ENCODE assay signal across 24 cellular contexts in genomic region chr3:8660781-8661180, GRCh38. TPM values are rescaled to one million over a fixed set of nuclear protein-coding genes. Genes with fewer than 3 reads are reported as not detected.
DNase-seq lines count a peak whose midpoint lies in the region; FAIRE-seq and TF ChIP-seq lines count a peak whose summit lies in the region.
"Had no signal": no experiment of that assay in that cellular context is flagged by ENCODE, and none has a peak within 500 bp of the region (broad histone marks: within the 10 kb centered on the region; RNA-seq: fewer than 3 reads in every experiment).

No MANE protein-coding gene starts in this region.

- H3K36me3 ChIP-seq in BLaER1 treated with 17β-estradiol and CSF1 and Interleukin-3, amounts not matched to agents 10 nM and 100 nM: no peaks in the 10 kb centered on the region
- H3K36me3 ChIP-seq in SJSA1: no peaks in the 10 kb centered on the region
- no peaks in the 10 kb centered on the region for H3K36me3 ChIP-seq in osteoblast (ENCODE audit: insufficient read depth, low read length)
- no peaks in the 10 kb centered on the region for H3K36me3 ChIP-seq in Karpas-422 (ENCODE audit: insufficient read depth, low read length)
- H3K36me3 ChIP-seq in small intestine (ENCODE audit: control insufficient read depth in 2 of 2, insufficient read depth in 2 of 2, low read length in 2 of 2): no peaks in the 10 kb centered on the region
- H3K36me3 ChIP-seq: adrenal gland, esophagus squamous epithelium, tibial artery had no signal

- H3K4me3 ChIP-seq in BLaER1 treated with 17β-estradiol and CSF1 and Interleukin-3, amounts not matched to agents 10 nM and 100 nM: peak overlapping the region in 1 of 10 experiments; percentile 5; a peak in 3 of 20 replicates
- H3K4me3 ChIP-seq in SJSA1: no peak overlapping the region
- H3K4me3 ChIP-seq in osteoblast (ENCODE audit: insufficient read depth, low read length): no peak overlapping the region
- H3K4me3 ChIP-seq in Karpas-422 (ENCODE audit: low read length): no peak overlapping the region
- no peak overlapping the region for H3K4me3 ChIP-seq in small intestine (ENCODE audit: low read depth in 1 of 2, low read length in 2 of 2)
- H3K4me3 ChIP-seq: adrenal gland, esophagus squamous epithelium, GM12878, tibial artery had no signal

- WGBS in small intestine, 3 donors: 55 to 82% (median 73%) methylated on average over 4 of the region's 4 CpGs

- no peak for FAIRE-seq in small intestine (lab: Jason Lieb, UNC)
- FAIRE-seq: GM12878 had no signal

- no peak for TF ChIP-seq CTCF in osteoblast (IDR thresholded peaks at IDR 0.05; ENCODE audit: extremely low read depth, low read depth, low read length)

- intact Hi-C loops in cardiac septum (cut with DNase I): loop anchor here (10.0 kb wide), 1 partner anchor 304 kb away; the partner anchor contains the start of gene RAD18

- H3K27me3 ChIP-seq in BLaER1 treated with 17β-estradiol and CSF1 and Interleukin-3, amounts not matched to agents 10 nM and 100 nM: no peaks in the 10 kb centered on the region
- H3K27me3 ChIP-seq in SJSA1 (replicated peaks) (no peaks in the 10 kb centered on the region), osteoblast (ENCODE audit: insufficient read depth, low read length) (no peaks in the 10 kb centered on the region), Karpas-422 (ENCODE audit: low read length) (no peaks in the 10 kb centered on the region; the same call in 1 of the 2 replicates), small intestine (ENCODE audit: control insufficient read depth in 2 of 2, insufficient read depth in 2 of 2, low read length in 2 of 2) (no peaks in the 10 kb centered on the region)
- H3K27me3 ChIP-seq: adrenal gland, tibial artery had no signal

- peak overlapping the region in 9 of 11 experiments; percentile 44 to 82 (median 78); a peak in 18 of 22 replicates for H3K27ac ChIP-seq in BLaER1 treated with 17β-estradiol and CSF1 and Interleukin-3, amounts not matched to agents 10 nM and 100 nM
- H3K27ac ChIP-seq in SJSA1 (0 out of 2 replicates have a peak overlapping the region, but pooled peaks have one; percentile 17), osteoblast (ENCODE audit: low read depth, low read length) (peak overlapping the region; percentile 21), Karpas-422 (ENCODE audit: low read length) (no peak overlapping the region), small intestine (ENCODE audit: low read depth in 1 of 2, low read length in 1 of 2) (no peak overlapping the region)
- H3K27ac ChIP-seq: adrenal gland, esophagus squamous epithelium had no signal

- H3K79me2 ChIP-seq in osteoblast (ENCODE audit: insufficient read depth, low read length) (no peaks in the 10 kb centered on the region), Karpas-422 (ENCODE audit: low read length) (no peaks in the 10 kb centered on the region)

- no peaks in the 10 kb centered on the region for H4K20me1 ChIP-seq in BLaER1 treated with 17β-estradiol and CSF1 and Interleukin-3, amounts not matched to agents 10 nM and 100 nM
- H4K20me1 ChIP-seq in osteoblast (ENCODE audit: insufficient read depth, low read length) (no peaks in the 10 kb centered on the region), Karpas-422 (ENCODE audit: insufficient read depth, low read depth, low read length) (0 out of 2 replicates have a peak, but pooled peaks cover 9% of the 10 kb centered on the region)

- peak overlapping the region in 7 of 11 experiments; percentile 27 to 70 (median 51); a peak in 10 of 22 replicates for H3K9ac ChIP-seq in BLaER1 treated with 17β-estradiol and CSF1 and Interleukin-3, amounts not matched to agents 10 nM and 100 nM
- no peak overlapping the region for H3K9ac ChIP-seq in Karpas-422 (ENCODE audit: low read length)

- no peaks in the 10 kb centered on the region for H3K9me2 ChIP-seq in Karpas-422 (replicated peaks; ENCODE audit: insufficient read depth, low read length)

- peaks cover 11 to 24% (median 19%) of the 10 kb centered on the region in 11 experiments for H3K9me3 ChIP-seq in BLaER1 treated with 17β-estradiol and CSF1 and Interleukin-3, amounts not matched to agents 10 nM and 100 nM (replicated peaks in 1 of 11)
- H3K9me3 ChIP-seq in SJSA1 (replicated peaks): peaks cover 3% of the 10 kb centered on the region
- no peaks in the 10 kb centered on the region for H3K9me3 ChIP-seq in osteoblast (ENCODE audit: low read depth, low read length)
- no peaks in the 10 kb centered on the region for H3K9me3 ChIP-seq in Karpas-422 (ENCODE audit: low read length)
- no peaks in the 10 kb centered on the region for H3K9me3 ChIP-seq in small intestine (ENCODE audit: control insufficient read depth, low read depth)
- H3K9me3 ChIP-seq: adrenal gland, esophagus squamous epithelium, tibial artery had no signal

- no peak overlapping the region for H2AFZ ChIP-seq in osteoblast (ENCODE audit: low read length)
- no peak overlapping the region for H2AFZ ChIP-seq in Karpas-422 (ENCODE audit: low read length)

- H3K4me2 ChIP-seq in BLaER1 treated with 17β-estradiol and CSF1 and Interleukin-3, amounts not matched to agents 10 nM and 100 nM: peak overlapping the region in 10 of 11 experiments; percentile 20 to 88 (median 84); a peak in 17 of 22 replicates
- H3K4me2 ChIP-seq in osteoblast (ENCODE audit: insufficient read depth, low read length): peak overlapping the region; percentile 6
- H3K4me2 ChIP-seq in Karpas-422 (ENCODE audit: low read depth, low read length, poor library complexity, severe bottlenecking): no peak overlapping the region

- DNase-seq in SJSA1 (ENCODE audit: low read depth in 1 of 2, low spot score in 2 of 2) (no peak), cardiac septum (ENCODE audit: low spot score) (peak; percentile 50), osteoblast (ENCODE audit: insufficient read length, low spot score, missing footprints) (peak; percentile 74), Karpas-422 (no peak), HCEC 1CT (no peak), small intestine (no peak), ecto neural progenitor cell (ENCODE audit: low spot score) (no peak)
- DNase-seq: activated CD4-positive, alpha-beta memory T cell treated with anti-CD3 and anti-CD28 coated beads, Interleukin-2, amount 10 ng/mL, durations not matched to agents 7 days and 5 days; activated T-cell treated with anti-CD3 and anti-CD28 coated beads for 4 hours; adrenal gland; CD4-positive, alpha-beta T cell; effector CD4-positive, alpha-beta T cell; esophagus squamous epithelium; KBM-7; NCI-H187 treated with DMSO at 0.1 percent for 48 hours; NCI-H226; NCI-H82; nucleus accumbens; stimulated activated CD4-positive, alpha-beta T cell treated with anti-CD3 and anti-CD28 coated beads, Interleukin-1b, Interleukin-23, amount 100 ng/mL, for 48 hours; stimulated activated naive CD4-positive, alpha-beta T cell; T-helper 2 cell; tibial artery had no signal

- peaks cover 50 to 97% (median 82%) of the 10 kb centered on the region in 10 experiments for H3K4me1 ChIP-seq in BLaER1 treated with 17β-estradiol and CSF1 and Interleukin-3, amounts not matched to agents 10 nM and 100 nM
- peaks cover 38% of the 10 kb centered on the region for H3K4me1 ChIP-seq in SJSA1 (replicated peaks)
- peaks cover 19% of the 10 kb centered on the region for H3K4me1 ChIP-seq in osteoblast (ENCODE audit: insufficient read depth, low read length)
- peaks cover 17% of the 10 kb centered on the region for H3K4me1 ChIP-seq in Karpas-422 (ENCODE audit: low read length)
- peaks cover 0 to 12% of the 10 kb centered on the region in 2 donors for H3K4me1 ChIP-seq in small intestine (ENCODE audit: control insufficient read depth in 2 of 2, insufficient read depth in 1 of 2, low read depth in 1 of 2, low read length in 1 of 2)

RNA-seq across cellular contexts. Expression of gene SSUH2, which starts 16.2 kb away (rescaled TPM):
- total RNA-seq in SJSA1 (2014; rRNA removed; shearing (Covaris generic)): 0.11 TPM in 1 of 2 replicates, not detected in the other
- total RNA-seq in cardiac septum (2.4 TPM), osteoblast (not detected in 2 replicates)
- 0.22 and 0.90 TPM in 2 replicates for total RNA-seq in Karpas-422 (2014; rRNA removed; shearing (Covaris generic); ENCODE audit: low replicate concordance)
- polyA plus RNA-seq in small intestine: 100 to 1,000 TPM in 2 of 3 donors, 10 to 100 TPM in 1; 15.8 to 308 (median 196) TPM
- total RNA-seq: activated CD4-positive, alpha-beta memory T cell treated with anti-CD3 and anti-CD28 coated beads, Interleukin-2, amount 10 ng/mL, durations not matched to agents 7 days and 5 days; CD4-positive, alpha-beta T cell; GM12878 had no signal

Comparison
In these comparisons a context has a peak if more than half of its experiments do, and no peak if none do; other contexts are left out.
1. H3K27ac ChIP-seq: peak in BLaER1 treated with 17β-estradiol and CSF1 and Interleukin-3, amounts not matched to agents 10 nM and 100 nM (9 of 11), SJSA1 (single experiment) and osteoblast (single experiment); none in Karpas-422 (single experiment) and small intestine (0 of 2).
2. DNase-seq: peak in cardiac septum (single experiment) and osteoblast (single experiment); none in SJSA1 (0 of 2), Karpas-422 (single experiment), HCEC 1CT (single experiment), small intestine (single experiment) and ecto neural progenitor cell (single experiment).